In the genomic region with DNA sequence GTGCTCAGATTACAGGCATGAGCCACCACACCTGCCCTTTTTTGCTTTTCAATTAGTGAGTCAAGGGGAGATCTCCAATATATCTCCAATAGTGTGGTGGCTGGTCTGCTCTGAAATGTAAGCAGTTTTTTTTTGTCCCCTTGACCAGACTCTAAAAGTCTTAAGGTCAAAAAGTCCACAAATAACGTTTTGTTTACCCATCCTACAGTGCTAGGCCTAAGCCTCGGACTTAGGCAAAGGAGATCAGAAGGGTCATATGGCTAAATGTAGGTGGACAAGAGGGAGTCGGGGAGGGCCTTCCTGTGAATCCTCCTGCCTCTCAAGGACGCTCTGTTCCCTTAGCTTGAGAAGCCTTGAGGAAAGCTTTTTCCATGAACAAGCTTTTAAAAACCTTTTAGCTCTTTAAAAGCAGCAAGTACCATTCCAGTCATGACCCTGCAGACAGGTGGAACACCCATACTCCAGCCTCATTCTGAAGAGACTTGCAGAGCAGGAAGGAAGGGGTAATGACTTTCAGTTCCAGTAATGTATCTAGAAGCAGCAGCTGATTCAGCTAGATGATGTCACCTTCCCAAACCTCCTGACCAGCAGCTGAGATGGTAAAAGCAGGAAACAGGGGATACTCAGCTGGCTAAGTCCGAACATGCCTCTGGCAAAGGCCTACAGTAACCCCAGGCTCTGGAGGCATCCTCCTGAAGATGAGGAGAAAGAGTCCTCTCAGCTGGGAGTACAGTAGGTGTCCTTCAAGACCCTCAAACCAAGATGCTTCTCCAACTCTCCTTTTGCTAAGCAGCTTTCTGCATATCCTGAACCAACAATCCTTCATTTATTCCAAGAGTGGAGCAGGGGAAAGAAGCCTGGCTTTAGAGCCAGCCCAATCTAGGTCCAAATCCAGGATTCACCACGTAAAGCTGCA, we compare ENCODE assay signal across 7 cellular contexts. TPM values are rescaled to one million over a fixed set of nuclear protein-coding genes. Genes with fewer than 3 reads are reported as not detected.
DNase-seq lines count a peak whose midpoint lies in the region; ATAC-seq and TF ChIP-seq lines count a peak whose summit lies in the region.

No MANE protein-coding gene starts in this region.

- peak; percentile 98 for ATAC-seq in GM21447 (IDR thresholded peaks at IDR 0.05; ENCODE audit: unreplicated experiment)

- DNase-seq in GM04503 (ENCODE audit: low read depth): peak; percentile 91
- DNase-seq in HS-5 (ENCODE audit: low read depth): peak; percentile 96
- DNase-seq in SW480 (ENCODE audit: low spot score): peak; percentile 87
- peak; percentile 96 for DNase-seq in epithelial cell of proximal tubule (ENCODE audit: low read depth)
- DNase-seq in myocyte (ENCODE audit: low read depth): peak; percentile 99
- DNase-seq in HuH-7 (ENCODE audit: low spot score): no peak

- no peak for TF ChIP-seq CTCF in epithelial cell of proximal tubule (conservative IDR thresholded peaks at IDR 0.05; ENCODE audit: low read depth, low read length)

- H3K4me3 ChIP-seq in epithelial cell of proximal tubule (ENCODE audit: low read depth, low read length): no peak overlapping the region

RNA-seq across cellular contexts. Expression of a gene that starts 23.6 kb away (rescaled TPM):
- total RNA-seq in epithelial cell of proximal tubule: 197 and 209 TPM in 2 replicates
- 172 and 239 TPM in 2 replicates for total RNA-seq in myocyte
- 181 TPM for polyA plus RNA-seq in myocyte (2012)

RNA-seq across cellular contexts. Expression of a gene that starts 40.0 kb away (rescaled TPM):
- 126 and 147 TPM in 2 replicates for total RNA-seq in epithelial cell of proximal tubule
- 7.0 and 10.5 TPM in 2 replicates for total RNA-seq in myocyte
- polyA plus RNA-seq in myocyte (2012): 1.8 TPM

Comparison
In these comparisons a context has a peak if more than half of its experiments do, and no peak if none do; other contexts are left out.
1. RNA of a gene that starts 40.0 kb away (total RNA-seq): 126 to 147 TPM in epithelial cell of proximal tubule; 7.0 to 10.5 TPM in myocyte; every median in the first group is over 10 times any median in the second.